Comparison of ENCODE assay signal across 16 cellular contexts in the genomic region with DNA sequence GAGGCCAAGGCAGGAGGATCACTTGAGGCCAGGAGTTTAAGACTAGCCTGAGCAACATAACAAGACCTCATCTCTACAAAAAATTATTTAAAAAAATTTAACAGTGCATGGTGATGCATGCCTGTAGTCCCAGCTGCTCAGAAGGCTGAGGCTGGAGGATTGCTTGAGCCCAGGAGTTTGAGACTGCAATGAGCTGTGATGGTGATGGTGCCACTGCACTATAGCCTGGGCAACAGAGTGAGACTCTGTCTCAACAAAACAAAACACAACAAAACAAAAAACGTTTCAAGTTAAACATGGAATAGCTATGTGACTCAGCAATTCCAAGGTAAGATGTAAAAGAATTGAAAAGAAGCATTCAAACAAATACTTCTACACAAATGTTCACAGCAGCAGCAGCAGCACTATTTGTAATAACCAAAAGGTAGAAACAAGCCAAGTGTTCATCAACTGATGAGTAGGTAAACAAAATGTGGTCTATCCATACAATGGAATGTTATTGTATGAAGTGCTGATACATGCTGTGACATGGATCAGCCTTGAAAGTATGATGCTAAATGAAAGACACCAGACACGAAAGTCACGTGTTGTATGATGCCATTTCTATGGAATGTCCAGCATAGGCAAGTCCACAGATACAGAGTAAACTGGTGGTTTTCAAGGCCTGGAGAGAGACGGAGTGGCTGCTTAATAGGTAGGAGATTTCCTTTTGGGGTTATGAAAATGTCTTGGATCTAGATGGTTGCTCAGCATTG. TPM values are rescaled to one million over a fixed set of nuclear protein-coding genes. Genes with fewer than 3 reads are reported as not detected.
DNase-seq lines count a peak whose midpoint lies in the region; ATAC-seq, FAIRE-seq and TF ChIP-seq lines count a peak whose summit lies in the region.
"Had no signal": no experiment of that assay in that cellular context is flagged by ENCODE, and none has a peak within 500 bp of the region (broad histone marks: within the 10 kb centered on the region; RNA-seq: fewer than 3 reads in every experiment).

No MANE protein-coding gene starts in this region.

- ATAC-seq in PC-3 (no peak), GM21423 (IDR thresholded peaks at IDR 0.05; ENCODE audit: unreplicated experiment) (no peak), HG02870 (IDR thresholded peaks at IDR 0.05; ENCODE audit: unreplicated experiment) (no peak)

- H3K18ac ChIP-seq in mesendoderm (ENCODE audit: low read length): peak overlapping the region; percentile 60

- H3K27ac ChIP-seq in PC-3 (ENCODE audit: low read length): no peak overlapping the region
- no peak overlapping the region for H3K27ac ChIP-seq in mesendoderm (ENCODE audit: low read depth, low read length)
- H3K27ac ChIP-seq: neural progenitor cell had no signal

- H3K27me3 ChIP-seq in PC-3 (ENCODE audit: low read length): no peaks in the 10 kb centered on the region
- H3K27me3 ChIP-seq in bronchial epithelial cell (ENCODE audit: control insufficient read depth, insufficient read depth, low read length): no peaks in the 10 kb centered on the region
- H3K27me3 ChIP-seq in mesendoderm (ENCODE audit: insufficient read depth, low read length, poor library complexity): no peaks in the 10 kb centered on the region
- H3K27me3 ChIP-seq: neural progenitor cell had no signal

- BruUV-seq in PC-3 (replicated peaks; lab: Mats Ljungman, UMichigan): no TSS peak

- DNase-seq in Daoy (ENCODE audit: low read depth) (peak; percentile 83), PC-3 (peak; percentile 57), bronchial epithelial cell (ENCODE audit: low read depth) (peak; percentile 100), mesendoderm (peak; percentile 15)
- no peak for DNase-seq in activated CD8-positive, alpha-beta memory T cell treated with anti-CD3 and anti-CD28 coated beads, Interleukin-2, amount 50 U/mL, for 48 hours
- DNase-seq in activated CD4-positive, alpha-beta memory T cell treated with anti-CD3 and anti-CD28 coated beads, Interleukin-2, amount 10 ng/mL, durations not matched to agents 7 days and 5 days: no peak
- DNase-seq: activated T-cell treated with anti-CD3 and anti-CD28 coated beads, Interleukin-2, amount 50 U/mL, for 24 hours; CD4-positive, alpha-beta memory T cell; KBM-7; left cardiac atrium; NCI-H2029 treated with DMSO at 0.1 percent for 48 hours had no signal

- no CpG with 5 or more reads among the region's 4 CpGs for WGBS in mesendoderm (ENCODE audit: extremely low coverage, insufficient coverage, low lambda C conversion rate)

- H3K27me3 Mint-ChIP-seq in activated CD4-positive, alpha-beta memory T cell treated with anti-CD3 and anti-CD28 coated beads, Interleukin-2, amount 10 ng/mL, durations not matched to agents 7 days and 5 days: peaks cover 4% of the 10 kb centered on the region
- H3K27me3 Mint-ChIP-seq: activated T-cell treated with anti-CD3 and anti-CD28 coated beads, Interleukin-2, amount 50 U/mL, for 24 hours had no signal

- no peak overlapping the region for H2BK15ac ChIP-seq in mesendoderm (replicated peaks; ENCODE audit: low read depth)

- H2AK5ac ChIP-seq in mesendoderm (ENCODE audit: low read length): no peak overlapping the region

- no peak for TF ChIP-seq CTCF in PC-3 (conservative IDR thresholded peaks at IDR 0.05; ENCODE audit: low read depth, low read length)
- TF ChIP-seq CTCF in bronchial epithelial cell (IDR thresholded peaks at IDR 0.05; ENCODE audit: insufficient read depth, low read length, severe bottlenecking): no peak

- H3K27ac Mint-ChIP-seq in activated CD4-positive, alpha-beta memory T cell treated with anti-CD3 and anti-CD28 coated beads, Interleukin-2, amount 10 ng/mL, durations not matched to agents 7 days and 5 days: no peak overlapping the region
- H3K27ac Mint-ChIP-seq: activated T-cell treated with anti-CD3 and anti-CD28 coated beads, Interleukin-2, amount 50 U/mL, for 24 hours; brain; CD4-positive, alpha-beta memory T cell; neural progenitor cell had no signal

- H3K9me3 ChIP-seq in PC-3 (ENCODE audit: low read length): no peaks in the 10 kb centered on the region

- H4K8ac ChIP-seq in mesendoderm (ENCODE audit: low read depth, low read length): no peak overlapping the region

- no peak overlapping the region for H4K5ac ChIP-seq in mesendoderm (ENCODE audit: low read length)

- CTCF ChIA-PET in PC-3 (lab: Charles Lee): interaction anchor here (0.6 to 0.7 kb wide), 2 partner anchors 79 to 135 kb away, joined by 3 to 6 read pairs; no protein-coding TSS in a partner anchor
- CTCF ChIA-PET in activated CD4-positive, alpha-beta memory T cell treated with anti-CD3 and anti-CD28 coated beads, Interleukin-2, amount 10 ng/mL, durations not matched to agents 7 days and 5 days (lab: Charles Lee): interaction anchor here (0.5 kb wide), 1 partner anchor 93 kb away, joined by 3 read pairs; no protein-coding TSS in a partner anchor

- H3K36me3 ChIP-seq in PC-3 (ENCODE audit: low read depth, low read length): no peaks in the 10 kb centered on the region; the same call in 1 of the 2 replicates
- H3K36me3 ChIP-seq in bronchial epithelial cell (ENCODE audit: control insufficient read depth, insufficient read depth, low read length): no peaks in the 10 kb centered on the region
- H3K36me3 ChIP-seq in mesendoderm (ENCODE audit: control insufficient read depth, insufficient read depth, low read length): no peaks in the 10 kb centered on the region
- H3K36me3 ChIP-seq: neural progenitor cell had no signal

- no peak overlapping the region for H3K4me3 ChIP-seq in PC-3 (ENCODE audit: low read length)
- peak overlapping the region; percentile 16 for H3K4me3 ChIP-seq in bronchial epithelial cell (ENCODE audit: low read depth, low read length)
- no peak overlapping the region for H3K4me3 ChIP-seq in mesendoderm (ENCODE audit: low read length)
- H3K4me3 ChIP-seq: neural progenitor cell had no signal

- H3K4me3 Mint-ChIP-seq in activated CD4-positive, alpha-beta memory T cell treated with anti-CD3 and anti-CD28 coated beads, Interleukin-2, amount 10 ng/mL, durations not matched to agents 7 days and 5 days: no peak overlapping the region
- H3K4me3 Mint-ChIP-seq: activated T-cell treated with anti-CD3 and anti-CD28 coated beads, Interleukin-2, amount 50 U/mL, for 24 hours; brain; CD4-positive, alpha-beta memory T cell; neural progenitor cell had no signal

- H3K23ac ChIP-seq in mesendoderm (ENCODE audit: low read length): no peak overlapping the region

- POLR2A ChIA-PET in PC-3 (lab: Charles Lee; ENCODE audit: unreplicated experiment): interaction anchor here (0.6 kb wide), 1 partner anchor 256 kb away, joined by 5 read pairs; no protein-coding TSS in a partner anchor
- POLR2A ChIA-PET in activated CD4-positive, alpha-beta memory T cell treated with anti-CD3 and anti-CD28 coated beads, Interleukin-2, amount 10 ng/mL, durations not matched to agents 7 days and 5 days (lab: Charles Lee): no interaction called here

- no peaks in the 10 kb centered on the region for H3K79me1 ChIP-seq in mesendoderm (ENCODE audit: low read length)

- H3K9ac ChIP-seq in PC-3 (ENCODE audit: low read length) (no peak overlapping the region), mesendoderm (ENCODE audit: low read length) (no peak overlapping the region)
- H3K9ac ChIP-seq: neural progenitor cell had no signal

- intact Hi-C loops in PC-3 (cut with micrococcal nuclease): no loop called here

- H3K4me1 ChIP-seq in PC-3 (ENCODE audit: insufficient read depth, low read length): peaks cover 12% of the 10 kb centered on the region; the same call in 1 of the 2 replicates
- no peaks in the 10 kb centered on the region for H3K4me1 ChIP-seq in mesendoderm (ENCODE audit: control insufficient read depth, low read depth, low read length)
- H3K4me1 ChIP-seq: neural progenitor cell had no signal

- H3K56ac ChIP-seq in mesendoderm (ENCODE audit: low read length): no peak overlapping the region

- H3K9me3 Mint-ChIP-seq in activated CD4-positive, alpha-beta memory T cell treated with anti-CD3 and anti-CD28 coated beads, Interleukin-2, amount 10 ng/mL, durations not matched to agents 7 days and 5 days: no peaks in the 10 kb centered on the region
- H3K9me3 Mint-ChIP-seq: activated T-cell treated with anti-CD3 and anti-CD28 coated beads, Interleukin-2, amount 50 U/mL, for 24 hours; CD4-positive, alpha-beta memory T cell had no signal

- no peaks in the 10 kb centered on the region for H3K9me2 ChIP-seq in PC-3 (replicated peaks; ENCODE audit: low read length)

- peaks cover 4% of the 10 kb centered on the region for H3F3A ChIP-seq in PC-3 (ENCODE audit: low read length, unreplicated experiment)

- no peaks in the 10 kb centered on the region for H4K20me1 ChIP-seq in PC-3 (ENCODE audit: low read length)

- H3K4me1 Mint-ChIP-seq in activated CD4-positive, alpha-beta memory T cell treated with anti-CD3 and anti-CD28 coated beads, Interleukin-2, amount 10 ng/mL, durations not matched to agents 7 days and 5 days: no peaks in the 10 kb centered on the region
- H3K4me1 Mint-ChIP-seq: brain; CD4-positive, alpha-beta memory T cell; neural progenitor cell had no signal

- no peak overlapping the region for H2BK120ac ChIP-seq in mesendoderm (ENCODE audit: low read depth, low read length)

- H3K36me3 Mint-ChIP-seq in activated CD4-positive, alpha-beta memory T cell treated with anti-CD3 and anti-CD28 coated beads, Interleukin-2, amount 10 ng/mL, durations not matched to agents 7 days and 5 days (ENCODE audit: low read depth): no peaks in the 10 kb centered on the region

- H3K79me2 ChIP-seq in PC-3 (ENCODE audit: low read length) (no peaks in the 10 kb centered on the region), mesendoderm (ENCODE audit: control insufficient read depth, insufficient read depth, low read length) (no peaks in the 10 kb centered on the region)

- H2BK5ac ChIP-seq in mesendoderm (ENCODE audit: low read length): no peak overlapping the region

- H3K4me2 ChIP-seq in PC-3 (ENCODE audit: low read length) (no peak overlapping the region), mesendoderm (ENCODE audit: low read length) (no peak overlapping the region)
- H3K4me2 ChIP-seq: neural progenitor cell had no signal

- no peak overlapping the region for H2AFZ ChIP-seq in PC-3 (ENCODE audit: low read length)
- H2AFZ ChIP-seq: neural progenitor cell had no signal

- no peak overlapping the region for H3K4ac ChIP-seq in mesendoderm (ENCODE audit: low read depth, low read length)

- FAIRE-seq in bronchial epithelial cell (lab: Jason Lieb, UNC): peak; percentile 99
- FAIRE-seq: frontal cortex had no signal

RNA-seq across cellular contexts. Expression of a gene that starts 31.4 kb away (rescaled TPM):
- 3.0 and 4.2 TPM in 2 replicates for total RNA-seq in Daoy (2014; rRNA removed; shearing (Covaris generic))
- total RNA-seq in PC-3 (2014; rRNA removed): 3.2 and 11.5 TPM in 2 replicates
- total RNA-seq in bronchial epithelial cell: 13.7 and 13.8 TPM in 2 replicates
- polyA plus RNA-seq in mesendoderm (2013, experiment 1 of 2): 2.6 TPM
- polyA plus RNA-seq in mesendoderm (2013, experiment 2 of 2): 3.0 TPM
- total RNA-seq in activated CD4-positive, alpha-beta memory T cell treated with anti-CD3 and anti-CD28 coated beads, Interleukin-2, amount 10 ng/mL, durations not matched to agents 7 days and 5 days: 1 to 10 TPM; 1.9 to 2.2 TPM

Comparison
In these comparisons a context has a peak if more than half of its experiments do, and no peak if none do; other contexts are left out.
1. DNase-seq: peak in Daoy (single experiment), PC-3 (single experiment), bronchial epithelial cell (single experiment) and mesendoderm (single experiment); none in activated CD8-positive, alpha-beta memory T cell treated with anti-CD3 and anti-CD28 coated beads, Interleukin-2, amount 50 U/mL, for 48 hours (single experiment) and activated CD4-positive, alpha-beta memory T cell treated with anti-CD3 and anti-CD28 coated beads, Interleukin-2, amount 10 ng/mL, durations not matched to agents 7 days and 5 days (single experiment).